11 cellular contexts compared by ENCODE assay signal in genomic region chr2:9102861-9103662, GRCh38.
DNase-seq lines count a peak whose midpoint lies in the region; ATAC-seq and TF ChIP-seq lines count a peak whose summit lies in the region.
"Had no signal": no experiment of that assay in that cellular context is flagged by ENCODE, and none has a peak within 500 bp of the region (broad histone marks: within the 10 kb centered on the region; RNA-seq: fewer than 3 reads in every experiment).

No MANE protein-coding gene starts in this region.

- CTCF ChIA-PET in CD4-positive, alpha-beta memory T cell (lab: Charles Lee; ENCODE audit: partially characterized antibody): no interaction called here

- in situ Hi-C loops in G401 (cut with HindIII; ENCODE audit: low sequenced_read_pairs): no loop called here

- H3K4me1 Mint-ChIP-seq in neural crest cell: peaks cover 39% of the 10 kb centered on the region
- H3K4me1 Mint-ChIP-seq in CD4-positive, alpha-beta memory T cell: peaks cover 0 to 11% (median 7%) of the 10 kb centered on the region in 4 donors

- H3K27ac ChIP-seq in CD4-positive, alpha-beta memory T cell (ENCODE audit: low read depth, low read length): no peak overlapping the region

- H3K4me3 Mint-ChIP-seq in neural crest cell: no peak overlapping the region
- no peak overlapping the region for H3K4me3 Mint-ChIP-seq in CD4-positive, alpha-beta memory T cell

- H3K9me3 ChIP-seq in CD4-positive, alpha-beta memory T cell (ENCODE audit: control insufficient read depth in 1 of 2, low read length in 2 of 2): no peaks in the 10 kb centered on the region

- DNase-seq in G401 (ENCODE audit: low spot score): peak; percentile 72
- peak; percentile 15 for DNase-seq in NCI-H526 treated with DMSO at 0.1 percent for 48 hours (lab: John Stamatoyannopoulos, UW)
- no peak for DNase-seq in neural crest cell (ENCODE audit: low read depth, low spot score)
- no peak for DNase-seq in central memory CD4-positive, alpha-beta T cell
- no peak for DNase-seq in RPMI8226
- DNase-seq in NCI-H1436 treated with DMSO at 0.1 percent for 48 hours (lab: John Stamatoyannopoulos, UW): no peak
- DNase-seq in CD4-positive, alpha-beta memory T cell: no peak
- DNase-seq: amygdala, Karpas-422, NCI-H82 had no signal

- no peaks in the 10 kb centered on the region for H3K36me3 ChIP-seq in CD4-positive, alpha-beta memory T cell (ENCODE audit: insufficient read depth, low read length)

- ATAC-seq in esophagus mucosa: peak; percentile 86

- H3K9me3 Mint-ChIP-seq in neural crest cell: no peaks in the 10 kb centered on the region
- no peaks in the 10 kb centered on the region for H3K9me3 Mint-ChIP-seq in CD4-positive, alpha-beta memory T cell

- TF ChIP-seq CTCF in neural crest cell (conservative IDR thresholded peaks at IDR 0.05): no peak

- H3K4me1 ChIP-seq in CD4-positive, alpha-beta memory T cell (ENCODE audit: insufficient read depth, low read length): peaks cover 6% of the 10 kb centered on the region

- H3K27me3 ChIP-seq in CD4-positive, alpha-beta memory T cell (ENCODE audit: insufficient read depth, low read length): no peaks in the 10 kb centered on the region

- no peaks in the 10 kb centered on the region for H3K36me3 Mint-ChIP-seq in neural crest cell (ENCODE audit: low read depth)
- H3K36me3 Mint-ChIP-seq in CD4-positive, alpha-beta memory T cell: no peaks in the 10 kb centered on the region

- peaks cover 3% of the 10 kb centered on the region for H3K27me3 Mint-ChIP-seq in neural crest cell (ENCODE audit: low read depth)
- peaks cover 6 to 14% of the 10 kb centered on the region in 2 donors for H3K27me3 Mint-ChIP-seq in CD4-positive, alpha-beta memory T cell

- H3K27ac Mint-ChIP-seq in neural crest cell (ENCODE audit: unreplicated experiment): peak overlapping the region; percentile 32
- peak overlapping the region in 1 of 7 donors; percentile 22 for H3K27ac Mint-ChIP-seq in CD4-positive, alpha-beta memory T cell

- H3K4me3 ChIP-seq in CD4-positive, alpha-beta memory T cell (ENCODE audit: low read length in 2 of 2): no peak overlapping the region

- POLR2A ChIA-PET in CD4-positive, alpha-beta memory T cell (lab: Charles Lee; ENCODE audit: partially characterized antibody): no interaction called here

- intact Hi-C loops in CD4-positive, alpha-beta memory T cell (cut with micrococcal nuclease): no loop called here

Comparison
In these comparisons a context has a peak if more than half of its experiments do, and no peak if none do; other contexts are left out.
1. DNase-seq: peak in G401 (single experiment) and NCI-H526 treated with DMSO at 0.1 percent for 48 hours (single experiment); none in neural crest cell (single experiment), central memory CD4-positive, alpha-beta T cell (single experiment), RPMI8226 (single experiment), NCI-H1436 treated with DMSO at 0.1 percent for 48 hours (single experiment) and CD4-positive, alpha-beta memory T cell (0 of 5).